13 cellular contexts compared by ENCODE assay signal in the genomic region with DNA sequence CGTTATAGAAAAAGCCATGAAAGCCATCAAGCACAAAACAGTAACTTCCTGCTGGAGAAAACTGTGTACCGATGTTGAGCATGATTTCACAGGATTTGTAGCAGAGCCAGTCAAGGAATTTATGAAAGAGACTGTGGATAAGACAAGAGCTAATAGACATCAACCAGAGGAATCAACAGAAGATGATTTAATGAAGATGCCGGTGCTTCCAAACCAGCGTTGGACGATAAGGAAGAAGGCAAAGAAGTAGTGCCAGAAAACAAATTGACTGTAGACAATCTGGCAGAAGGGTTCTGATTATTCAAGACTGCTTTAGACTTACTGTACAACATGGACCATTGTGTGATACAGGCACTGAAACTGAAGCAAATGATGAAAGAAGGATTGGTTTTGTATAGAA.
"Had no signal": no experiment of that assay in that cellular context is flagged by ENCODE, and none has a peak within 500 bp of the region (broad histone marks: within the 10 kb centered on the region; RNA-seq: fewer than 3 reads in every experiment).

No MANE protein-coding gene starts in this region.

- H3K36me3 ChIP-seq: ovary had no signal

- H3K27ac Mint-ChIP-seq: activated B cell treated with CpG ODN at 0.5 μM for 24 hours; activated CD4-positive, alpha-beta T cell treated with anti-CD3 and anti-CD28 coated beads, Interleukin-2, amount 10 ng/mL, durations not matched to agents 7 days and 5 days had no signal

- H3K4me1 Mint-ChIP-seq: activated B cell treated with CpG ODN at 0.5 μM for 24 hours; stimulated activated memory B cell treated with anti-CD40 and anti-IgM and Interleukin-4, amounts not matched to agents 10 μg/mL and 1 μg/mL and 100 μg/mL, for 72 hours had no signal

- H3K9me3 ChIP-seq: ovary, transverse colon had no signal

- H3K4me3 Mint-ChIP-seq: activated B cell treated with CpG ODN at 0.5 μM for 24 hours; activated CD4-positive, alpha-beta T cell treated with anti-CD3 and anti-CD28 coated beads, Interleukin-2, amount 10 ng/mL, durations not matched to agents 7 days and 5 days; activated naive CD8-positive, alpha-beta T cell; stimulated activated memory B cell treated with anti-CD40 and anti-IgM and Interleukin-4, amounts not matched to agents 10 μg/mL and 1 μg/mL and 100 μg/mL, for 72 hours had no signal

- H3K27me3 Mint-ChIP-seq: activated B cell treated with CpG ODN at 0.5 μM for 24 hours; activated CD4-positive, alpha-beta T cell treated with anti-CD3 and anti-CD28 coated beads, Interleukin-2, amount 10 ng/mL, durations not matched to agents 7 days and 5 days; activated naive CD8-positive, alpha-beta T cell; natural killer cell treated with Interleukin-12 subunit alpha and Interleukin-12 subunit beta and Interleukin-15 and Interleukin-18, amount 100 ng/mL, for 72 hours; stimulated activated memory B cell treated with anti-CD40 and anti-IgM and Interleukin-4, amounts not matched to agents 10 μg/mL and 1 μg/mL and 100 μg/mL, for 72 hours had no signal

- DNase-seq: activated B cell treated with CpG ODN at 0.5 μM for 24 hours; activated CD4-positive, alpha-beta T cell treated with anti-CD3 and anti-CD28 coated beads, Interleukin-2, amount 10 ng/mL, durations not matched to agents 7 days and 5 days; activated effector memory CD4-positive, alpha-beta T cell treated with anti-CD3 and anti-CD28 coated beads, Interleukin-2, amount 50 U/mL, for 16 hours; activated T-cell treated with anti-CD3 and anti-CD28 coated beads, Interleukin-2, amount 50 U/mL, for 1 hour; glutamatergic neuron; left colon; ovary; retina; small intestine; transverse colon had no signal

- H3K4me3 ChIP-seq: ovary, transverse colon had no signal

- H3K27me3 ChIP-seq: ovary, transverse colon had no signal

- H3K9me3 Mint-ChIP-seq: activated B cell treated with CpG ODN at 0.5 μM for 24 hours; activated CD4-positive, alpha-beta T cell treated with anti-CD3 and anti-CD28 coated beads, Interleukin-2, amount 10 ng/mL, durations not matched to agents 7 days and 5 days; natural killer cell treated with Interleukin-12 subunit alpha and Interleukin-12 subunit beta and Interleukin-15 and Interleukin-18, amount 100 ng/mL, for 72 hours; stimulated activated memory B cell treated with anti-CD40 and anti-IgM and Interleukin-4, amounts not matched to agents 10 μg/mL and 1 μg/mL and 100 μg/mL, for 72 hours had no signal

- H3K27ac ChIP-seq: ovary, transverse colon had no signal

- H3K36me3 Mint-ChIP-seq: activated naive CD8-positive, alpha-beta T cell; natural killer cell treated with Interleukin-12 subunit alpha and Interleukin-12 subunit beta and Interleukin-15 and Interleukin-18, amount 100 ng/mL, for 72 hours had no signal

- ATAC-seq: left colon; natural killer cell treated with Interleukin-12 subunit alpha and Interleukin-12 subunit beta and Interleukin-15 and Interleukin-18, amount 100 ng/mL, for 72 hours; stimulated activated memory B cell treated with anti-CD40 and anti-IgM and Interleukin-4, amounts not matched to agents 10 μg/mL and 1 μg/mL and 100 μg/mL, for 72 hours had no signal
